2 cellular contexts compared by ENCODE assay signal in genomic region chr2:2848621-2849443, GRCh38.
TF ChIP-seq lines count a peak whose summit lies in the region.

No MANE protein-coding gene starts in this region.

TF ChIP-seq in SK-N-SH, 30 proteins besides CTCF, POLR2A, EP300 and RAD21 (continued from another document):
- no peak for TF ChIP-seq REST (IDR thresholded peaks at IDR 0.05; ENCODE audit: low read depth, low read length)
- TF ChIP-seq ELF1 (IDR thresholded peaks at IDR 0.05), result no peak
- TF ChIP-seq FOSL2 (IDR thresholded peaks at IDR 0.05; ENCODE audit: borderline replicate concordance, low read depth), result no peak
- TF ChIP-seq MXI1 (IDR thresholded peaks at IDR 0.05; ENCODE audit: low read depth, low read length), result no peak
- peak; percentile 72 for TF ChIP-seq GATA2 (CRISPR knock-in tag; IDR thresholded peaks at IDR 0.05)
- TF ChIP-seq RCOR1 (IDR thresholded peaks at IDR 0.05; ENCODE audit: low read length), result peak; percentile 79
- no peak for TF ChIP-seq EZH2phosphoT487 (IDR thresholded peaks at IDR 0.05; ENCODE audit: borderline replicate concordance, low read depth)
- TF ChIP-seq ZBTB33 (IDR thresholded peaks at IDR 0.05; ENCODE audit: borderline replicate concordance, low read depth), result no peak
- no peak for TF ChIP-seq TEAD4 (IDR thresholded peaks at IDR 0.05; ENCODE audit: borderline replicate concordance, insufficient read depth)
- no peak for TF ChIP-seq JUND (IDR thresholded peaks at IDR 0.05)
- TF ChIP-seq USF1 (IDR thresholded peaks at IDR 0.05; ENCODE audit: borderline replicate concordance, low read depth), result no peak
- 0 out of 2 replicates have a peak, but pooled peaks have one; percentile 48 for TF ChIP-seq FOXJ3 (CRISPR knock-in tag; IDR thresholded peaks at IDR 0.05)
- peak; percentile 8; the same call in 1 of the 2 replicates for TF ChIP-seq SMC3 (IDR thresholded peaks at IDR 0.05; ENCODE audit: low read depth, low read length)
- TF ChIP-seq CHD2 (IDR thresholded peaks at IDR 0.05; ENCODE audit: low read length, partially characterized antibody), result peak; percentile 86
TF ChIP-seq in SK-N-SH: peak in this region for 5.

TF ChIP-seq in neural cell, 6 proteins besides CTCF, POLR2A, EP300 and RAD21 (continued from another document):
- TF ChIP-seq EZH2 (IDR thresholded peaks at IDR 0.05; ENCODE audit: borderline replicate concordance, insufficient read depth, low read length, poor library complexity, severe bottlenecking) (no peak), TAF1 (IDR thresholded peaks at IDR 0.05; ENCODE audit: low read depth) (no peak)
TF ChIP-seq in neural cell: peak in this region for 0.
